8 cellular contexts compared by ENCODE assay signal in the genomic region with DNA sequence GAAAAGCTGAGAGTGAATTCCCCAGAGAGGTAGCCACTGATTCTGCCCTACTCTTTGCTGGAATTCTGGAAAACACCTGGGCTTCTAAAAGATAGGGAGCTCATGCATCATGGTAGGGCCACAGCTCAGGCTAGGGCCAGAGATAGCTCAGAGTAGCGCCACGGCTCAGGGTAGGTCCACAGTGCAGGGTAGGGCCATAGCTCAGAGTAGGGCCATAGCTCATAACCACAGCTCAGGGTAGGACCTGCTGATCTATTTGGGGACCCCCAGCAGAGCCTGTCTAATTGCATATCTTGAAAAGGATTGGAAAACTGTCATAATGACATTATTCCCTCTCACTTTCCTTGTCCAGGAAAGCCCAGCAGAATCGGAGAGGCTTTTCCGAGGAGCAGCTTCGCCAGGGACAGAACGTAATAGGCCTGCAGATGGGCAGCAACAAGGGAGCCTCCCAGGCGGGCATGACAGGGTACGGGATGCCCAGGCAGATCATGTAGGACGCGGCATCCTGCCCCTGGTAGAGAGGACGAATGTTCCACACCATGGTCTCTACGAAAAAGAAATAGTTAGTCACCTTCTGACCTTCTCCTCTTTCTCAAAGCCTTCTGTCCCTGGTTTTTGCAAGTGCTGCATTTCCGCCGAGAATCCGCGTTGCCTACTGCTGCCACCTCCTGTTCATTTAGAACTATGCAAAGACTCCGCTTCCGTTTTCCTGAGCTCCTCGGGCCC. TPM values are rescaled to one million over a fixed set of nuclear protein-coding genes. Genes with fewer than 3 reads are reported as not detected.
DNase-seq lines count a peak whose midpoint lies in the region; ATAC-seq, FAIRE-seq and TF ChIP-seq lines count a peak whose summit lies in the region.

No MANE protein-coding gene starts in this region.

- no peak overlapping the region for H3K27ac ChIP-seq in GM12878 (ENCODE audit: control insufficient read depth, insufficient read depth)
- no peak overlapping the region for H3K27ac ChIP-seq in skeletal muscle tissue (ENCODE audit: low read depth, low read length)

- in situ Hi-C loops in GM12878 (cut with MboI) = no loop called here

- H3K9me3 ChIP-seq in GM12878 (replicated peaks; ENCODE audit: control insufficient read depth, insufficient read depth, low read length) (no peaks in the 10 kb centered on the region), skeletal muscle tissue (ENCODE audit: control insufficient read depth in 3 of 3, low read length in 3 of 3) (no peaks in the 10 kb centered on the region)

- CTCF ChIA-PET in GM12878 (lab: Yijun Ruan, JAX) = interaction anchor here (0.6 to 10.9 kb wide), 68 partner anchors 10 to 569 kb away, joined by 3 to 467 read pairs (median 5); partner anchors contain the start of genes ABHD10, PHLDB2, TAGLN3 and TMPRSS7

- TF ChIP-seq EP300 in GM12878 (IDR thresholded peaks at IDR 0.05; ENCODE audit: borderline replicate concordance in 1 of 2, control insufficient read depth in 1 of 2, low read depth in 2 of 2, low read length in 2 of 2) = no peak

- peak; percentile 81 for TF ChIP-seq RAD21 in GM12878 (IDR thresholded peaks at IDR 0.05; ENCODE audit: insufficient read depth, low read depth, low read length)

- H3K36me3 ChIP-seq in GM12878 (ENCODE audit: control insufficient read depth in 2 of 2, insufficient read depth in 2 of 2, low read length in 1 of 2) (no peaks in the 10 kb centered on the region), skeletal muscle tissue (ENCODE audit: control insufficient read depth in 3 of 3, insufficient read depth in 3 of 3, low read length in 3 of 3) (no peaks in the 10 kb centered on the region)

- H3K79me2 ChIP-seq in GM12878 (ENCODE audit: control insufficient read depth, insufficient read depth, low read length) = no peaks in the 10 kb centered on the region

- H3K4me2 ChIP-seq in GM12878 (ENCODE audit: control insufficient read depth, insufficient read depth) = no peak overlapping the region

- no peaks in the 10 kb centered on the region; a peak in 1 of 4 replicates for H3K27me3 ChIP-seq in GM12878 (replicated peaks in 1 of 2; ENCODE audit: control insufficient read depth in 2 of 2, insufficient read depth in 2 of 2, low read length in 1 of 2)
- no peaks in the 10 kb centered on the region for H3K27me3 ChIP-seq in skeletal muscle tissue (ENCODE audit: control insufficient read depth in 3 of 3, insufficient read depth in 3 of 3, low read length in 3 of 3)

- H2AFZ ChIP-seq in GM12878 (ENCODE audit: control insufficient read depth, low read depth, low read length) = peak overlapping the region; percentile 79

- intact Hi-C loops in GM12878 (cut with micrococcal nuclease; ENCODE audit: unreplicated experiment) = loop anchor here (1.0 kb wide), 3 partner anchors 24 to 296 kb away; no protein-coding TSS in a partner anchor

- DNase-seq in C1 segment of cervical spinal cord (lab: John Stamatoyannopoulos, UW) (peak in 12 of 14 donors; percentile 8 to 86 (median 58)), GM19240 (ENCODE audit: insufficient read length, low spot score) (peak; percentile 22), T1000 (lab: John Stamatoyannopoulos, UW) (peak; percentile 14), GM12878 (ENCODE audit: low read depth, low spot score) (no peak), hippocampal formation (lab: John Stamatoyannopoulos, UW) (peak; percentile 30 to 72), DMS153 (lab: John Stamatoyannopoulos, UW) (no peak)

- RAD21 ChIA-PET in GM12878 (lab: Charles Lee; ENCODE audit: unreplicated experiment) = interaction anchor here (0.5 to 6.0 kb wide), 43 partner anchors 10 to 345 kb away, joined by 3 to 158 read pairs (median 4); partner anchors contain the start of genes ABHD10, PHLDB2 and TAGLN3

- peak; percentile 70 to 80 (median 72) for TF ChIP-seq CTCF in GM12878 (IDR thresholded peaks at IDR 0.05 in 2 of 3, conservative IDR thresholded peaks at IDR 0.05 in 1 of 3; ENCODE audit: control insufficient read depth in 2 of 3, extremely low read depth in 1 of 3, insufficient read depth in 1 of 3, low read depth in 3 of 3, low read length in 3 of 3)

- H3K9ac ChIP-seq in GM12878 (ENCODE audit: control insufficient read depth, insufficient read depth, low read length) = no peak overlapping the region
- peak overlapping the region; percentile 10 to 59 (median 40) for H3K9ac ChIP-seq in skeletal muscle tissue (ENCODE audit: low read depth in 1 of 3, low read length in 3 of 3)

- BruUV-seq in GM12878 (replicated peaks; lab: Mats Ljungman, UMichigan) = no TSS peak

- no peaks in the 10 kb centered on the region for H3K4me1 ChIP-seq in GM12878 (ENCODE audit: control insufficient read depth, insufficient read depth, low read length)
- peaks cover 8 to 15% (median 9%) of the 10 kb centered on the region in 3 donors for H3K4me1 ChIP-seq in skeletal muscle tissue (ENCODE audit: control insufficient read depth in 3 of 3, insufficient read depth in 3 of 3, low read length in 3 of 3)

- WGBS in GM12878 (ENCODE audit: insufficient coverage, insufficient replicate concordance, low lambda C conversion rate, missing lambda C conversion rate) = 29% methylated on average over 19 of the region's 19 CpGs

- no peak for TF ChIP-seq POLR2A in GM12878 (IDR thresholded peaks at IDR 0.05; ENCODE audit: low read depth, low read length)

- H3K4me3 ChIP-seq in GM12878 = no peak overlapping the region
- H3K4me3 ChIP-seq in skeletal muscle tissue (ENCODE audit: low read length in 3 of 3) = peak overlapping the region; percentile 57 to 65 (median 60)

- ATAC-seq in HG03460 (IDR thresholded peaks at IDR 0.05; ENCODE audit: unreplicated experiment) (peak; percentile 73), GM12878 (peak; percentile 94)

- SMC1A ChIA-PET in GM12878 (lab: Charles Lee; ENCODE audit: uncharacterized antibody, unreplicated experiment) = interaction anchor here (0.5 to 15.1 kb wide), 51 partner anchors 10 to 435 kb away, joined by 3 to 417 read pairs (median 4); partner anchors contain the start of genes ABHD10, TAGLN3 and TMPRSS7

- peak; percentile 95 for FAIRE-seq in GM12878 (lab: Jason Lieb, UNC)

- no peaks in the 10 kb centered on the region for H4K20me1 ChIP-seq in GM12878 (ENCODE audit: control insufficient read depth, insufficient read depth)

- POLR2A ChIA-PET in GM12878 (lab: Charles Lee) = interaction anchor here (0.6 to 2.5 kb wide), 5 partner anchors 9 to 305 kb away, joined by 3 to 9 read pairs (median 8); partner anchors contain the start of gene ABHD10

RNA-seq across cellular contexts. Expression of gene TAGLN3, which starts 14.5 kb away (rescaled TPM):
- 0.76 and 1.1 TPM in 2 replicates for total RNA-seq in GM12878 (2013; cell fraction: nucleolus; rRNA removed)
- total RNA-seq in GM12878 (2014; rRNA removed) (0.23 TPM in 1 of 2 replicates, not detected in the other), GM12878 (2014; rRNA removed; fragmentation: Illumina TruSeq; extraction: Trizol) (not detected in 2 replicates), GM12878 (2021) (not detected in 2 replicates), skeletal muscle tissue (0.52 TPM)
- polyA plus RNA-seq in GM12878 (2011; ENCODE audit: low read depth) = not detected
- polyA plus RNA-seq in GM12878 (2011; rRNA removed) (0.46 and 0.53 TPM in 2 replicates), GM12878 (2014; fragmentation: Illumina TruSeq; extraction: Trizol) (0.07 TPM in 1 of 2 replicates, not detected in the other), GM12878 (2014; fragmentation: Nextera tagmentation; extraction: Ambion mirVana) (under 1 TPM in 1 of 2 experiments, not detected in 1; 0.07 TPM), GM12878 (2014; rRNA removed) (0.06 TPM in 1 of 2 replicates, not detected in the other), GM12878 (2016; fragmentation: Nextera tagmentation; extraction: Ambion mirVana) (under 1 TPM; 0.12 to 0.19 TPM)
- 0.27 and 0.45 TPM in 2 replicates for polyA plus RNA-seq in GM12878 (2011; cell fraction: cytosol; rRNA removed)
- polyA plus RNA-seq in GM12878 (2011; cell fraction: nucleus; rRNA removed) = 0.34 and 0.66 TPM in 2 replicates
- polyA plus RNA-seq in GM12878 (2012) = 0.13 TPM in 1 of 2 replicates, not detected in the other
- polyA minus RNA-seq in GM12878 (2011; rRNA and poly(A)+ RNA removed) = 0.26 and 0.37 TPM in 2 replicates
- polyA minus RNA-seq in GM12878 (2011; cell fraction: cytosol; rRNA and poly(A)+ RNA removed) = not detected in 2 replicates
- not detected in 2 replicates for polyA minus RNA-seq in GM12878 (2011; cell fraction: nucleus; rRNA and poly(A)+ RNA removed)

RNA-seq across cellular contexts. Expression of gene TMPRSS7, which starts 21.3 kb away (rescaled TPM):
- not detected in 2 replicates for total RNA-seq in GM12878 (2013; cell fraction: nucleolus; rRNA removed)
- total RNA-seq in GM12878 (2014; rRNA removed) (not detected in 2 replicates), GM12878 (2014; rRNA removed; fragmentation: Illumina TruSeq; extraction: Trizol) (not detected in 2 replicates), GM12878 (2021) (not detected in 2 replicates), skeletal muscle tissue (not detected)
- polyA plus RNA-seq in GM12878 (2011; ENCODE audit: low read depth) = not detected
- polyA plus RNA-seq in GM12878 (2011; rRNA removed) (not detected in 2 replicates), GM12878 (2014; fragmentation: Illumina TruSeq; extraction: Trizol) (not detected in 2 replicates), GM12878 (2014; fragmentation: Nextera tagmentation; extraction: Ambion mirVana) (under 1 TPM in 1 of 2 experiments, not detected in 1; 0.03 TPM), GM12878 (2014; rRNA removed) (not detected in 2 replicates), GM12878 (2016; fragmentation: Nextera tagmentation; extraction: Ambion mirVana) (not detected)
- not detected in 2 replicates for polyA plus RNA-seq in GM12878 (2011; cell fraction: cytosol; rRNA removed)
- 0.04 TPM in 1 of 2 replicates, not detected in the other for polyA plus RNA-seq in GM12878 (2011; cell fraction: nucleus; rRNA removed)
- not detected in 2 replicates for polyA plus RNA-seq in GM12878 (2012)
- not detected in 2 replicates for polyA minus RNA-seq in GM12878 (2011; rRNA and poly(A)+ RNA removed)
- not detected in 2 replicates for polyA minus RNA-seq in GM12878 (2011; cell fraction: cytosol; rRNA and poly(A)+ RNA removed)
- polyA minus RNA-seq in GM12878 (2011; cell fraction: nucleus; rRNA and poly(A)+ RNA removed) = not detected in 2 replicates

RNA-seq across cellular contexts. Expression of gene ABHD10, which starts 34.4 kb away (rescaled TPM):
- total RNA-seq in GM12878 (2013; cell fraction: nucleolus; rRNA removed) = 40.8 and 42.7 TPM in 2 replicates
- total RNA-seq in GM12878 (2014; rRNA removed) (33.7 and 35.0 TPM in 2 replicates), GM12878 (2014; rRNA removed; fragmentation: Illumina TruSeq; extraction: Trizol) (27.3 TPM in 2 replicates), GM12878 (2021) (30.5 and 36.7 TPM in 2 replicates), skeletal muscle tissue (25.1 TPM)
- 13.3 TPM for polyA plus RNA-seq in GM12878 (2011; ENCODE audit: low read depth)
- polyA plus RNA-seq in GM12878 (2011; rRNA removed) (51.0 and 71.5 TPM in 2 replicates), GM12878 (2014; fragmentation: Illumina TruSeq; extraction: Trizol) (26.1 and 33.2 TPM in 2 replicates), GM12878 (2014; fragmentation: Nextera tagmentation; extraction: Ambion mirVana) (10 to 100 TPM; 12.3 to 16.7 TPM), GM12878 (2014; rRNA removed) (23.2 and 24.3 TPM in 2 replicates), GM12878 (2016; fragmentation: Nextera tagmentation; extraction: Ambion mirVana) (10 to 100 TPM; 43.1 to 46.4 TPM)
- polyA plus RNA-seq in GM12878 (2011; cell fraction: cytosol; rRNA removed) = 21.8 and 22.5 TPM in 2 replicates
- polyA plus RNA-seq in GM12878 (2011; cell fraction: nucleus; rRNA removed) = 24.5 and 27.7 TPM in 2 replicates
- polyA plus RNA-seq in GM12878 (2012) = 19.1 and 23.0 TPM in 2 replicates
- 35.8 and 52.8 TPM in 2 replicates for polyA minus RNA-seq in GM12878 (2011; rRNA and poly(A)+ RNA removed)
- 16.0 and 17.0 TPM in 2 replicates for polyA minus RNA-seq in GM12878 (2011; cell fraction: cytosol; rRNA and poly(A)+ RNA removed)
- 11.1 and 12.9 TPM in 2 replicates for polyA minus RNA-seq in GM12878 (2011; cell fraction: nucleus; rRNA and poly(A)+ RNA removed)

Comparison
In these comparisons a context has a peak if more than half of its experiments do, and no peak if none do; other contexts are left out.
1. DNase-seq: peak in C1 segment of cervical spinal cord (12 of 14), GM19240 (single experiment), T1000 (single experiment) and hippocampal formation (2 of 2); none in GM12878 (single experiment) and DMS153 (single experiment).